Comparison of ENCODE assay signal across 1 cellular context in the genomic region with DNA sequence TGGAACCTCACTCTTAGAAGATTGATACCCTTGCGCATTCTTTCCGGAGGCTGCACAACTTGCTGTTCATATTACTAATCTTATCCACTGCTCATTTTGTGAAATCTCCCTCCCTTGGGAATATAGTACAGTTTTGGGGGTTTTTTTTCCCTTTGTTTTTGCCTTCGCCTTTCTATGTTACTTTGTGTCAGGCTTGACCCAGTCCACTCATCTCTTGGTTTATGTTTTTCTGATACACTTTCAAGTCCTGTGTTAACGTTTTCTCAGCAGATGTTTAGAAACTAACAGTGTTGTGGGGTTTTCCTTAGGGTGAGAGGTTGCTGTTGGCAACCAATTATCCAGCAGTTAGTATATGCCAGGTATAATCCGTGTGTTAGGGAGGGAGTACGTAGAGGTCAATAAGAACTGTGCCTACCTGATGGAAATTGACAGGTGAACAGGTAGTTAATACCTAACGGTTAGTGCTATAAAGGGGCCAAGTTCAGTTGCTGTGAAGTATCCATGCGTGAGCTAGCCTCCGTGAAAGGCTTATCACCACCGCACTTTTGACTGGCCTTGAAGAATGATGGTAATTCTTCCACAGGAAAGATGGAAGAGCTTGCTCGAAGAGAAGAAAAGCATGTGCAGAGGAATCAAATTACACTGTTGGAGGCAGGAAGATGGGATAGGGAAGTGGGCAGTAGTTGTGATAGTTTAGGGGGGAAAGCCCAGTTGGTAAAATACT.
TF ChIP-seq lines count a peak whose summit lies in the region.

No MANE protein-coding gene starts in this region.

TF ChIP-seq in GM23338, 12 proteins besides CTCF, POLR2A, EP300 and RAD21 (continued from another document):
- TF ChIP-seq, protein P1, sequence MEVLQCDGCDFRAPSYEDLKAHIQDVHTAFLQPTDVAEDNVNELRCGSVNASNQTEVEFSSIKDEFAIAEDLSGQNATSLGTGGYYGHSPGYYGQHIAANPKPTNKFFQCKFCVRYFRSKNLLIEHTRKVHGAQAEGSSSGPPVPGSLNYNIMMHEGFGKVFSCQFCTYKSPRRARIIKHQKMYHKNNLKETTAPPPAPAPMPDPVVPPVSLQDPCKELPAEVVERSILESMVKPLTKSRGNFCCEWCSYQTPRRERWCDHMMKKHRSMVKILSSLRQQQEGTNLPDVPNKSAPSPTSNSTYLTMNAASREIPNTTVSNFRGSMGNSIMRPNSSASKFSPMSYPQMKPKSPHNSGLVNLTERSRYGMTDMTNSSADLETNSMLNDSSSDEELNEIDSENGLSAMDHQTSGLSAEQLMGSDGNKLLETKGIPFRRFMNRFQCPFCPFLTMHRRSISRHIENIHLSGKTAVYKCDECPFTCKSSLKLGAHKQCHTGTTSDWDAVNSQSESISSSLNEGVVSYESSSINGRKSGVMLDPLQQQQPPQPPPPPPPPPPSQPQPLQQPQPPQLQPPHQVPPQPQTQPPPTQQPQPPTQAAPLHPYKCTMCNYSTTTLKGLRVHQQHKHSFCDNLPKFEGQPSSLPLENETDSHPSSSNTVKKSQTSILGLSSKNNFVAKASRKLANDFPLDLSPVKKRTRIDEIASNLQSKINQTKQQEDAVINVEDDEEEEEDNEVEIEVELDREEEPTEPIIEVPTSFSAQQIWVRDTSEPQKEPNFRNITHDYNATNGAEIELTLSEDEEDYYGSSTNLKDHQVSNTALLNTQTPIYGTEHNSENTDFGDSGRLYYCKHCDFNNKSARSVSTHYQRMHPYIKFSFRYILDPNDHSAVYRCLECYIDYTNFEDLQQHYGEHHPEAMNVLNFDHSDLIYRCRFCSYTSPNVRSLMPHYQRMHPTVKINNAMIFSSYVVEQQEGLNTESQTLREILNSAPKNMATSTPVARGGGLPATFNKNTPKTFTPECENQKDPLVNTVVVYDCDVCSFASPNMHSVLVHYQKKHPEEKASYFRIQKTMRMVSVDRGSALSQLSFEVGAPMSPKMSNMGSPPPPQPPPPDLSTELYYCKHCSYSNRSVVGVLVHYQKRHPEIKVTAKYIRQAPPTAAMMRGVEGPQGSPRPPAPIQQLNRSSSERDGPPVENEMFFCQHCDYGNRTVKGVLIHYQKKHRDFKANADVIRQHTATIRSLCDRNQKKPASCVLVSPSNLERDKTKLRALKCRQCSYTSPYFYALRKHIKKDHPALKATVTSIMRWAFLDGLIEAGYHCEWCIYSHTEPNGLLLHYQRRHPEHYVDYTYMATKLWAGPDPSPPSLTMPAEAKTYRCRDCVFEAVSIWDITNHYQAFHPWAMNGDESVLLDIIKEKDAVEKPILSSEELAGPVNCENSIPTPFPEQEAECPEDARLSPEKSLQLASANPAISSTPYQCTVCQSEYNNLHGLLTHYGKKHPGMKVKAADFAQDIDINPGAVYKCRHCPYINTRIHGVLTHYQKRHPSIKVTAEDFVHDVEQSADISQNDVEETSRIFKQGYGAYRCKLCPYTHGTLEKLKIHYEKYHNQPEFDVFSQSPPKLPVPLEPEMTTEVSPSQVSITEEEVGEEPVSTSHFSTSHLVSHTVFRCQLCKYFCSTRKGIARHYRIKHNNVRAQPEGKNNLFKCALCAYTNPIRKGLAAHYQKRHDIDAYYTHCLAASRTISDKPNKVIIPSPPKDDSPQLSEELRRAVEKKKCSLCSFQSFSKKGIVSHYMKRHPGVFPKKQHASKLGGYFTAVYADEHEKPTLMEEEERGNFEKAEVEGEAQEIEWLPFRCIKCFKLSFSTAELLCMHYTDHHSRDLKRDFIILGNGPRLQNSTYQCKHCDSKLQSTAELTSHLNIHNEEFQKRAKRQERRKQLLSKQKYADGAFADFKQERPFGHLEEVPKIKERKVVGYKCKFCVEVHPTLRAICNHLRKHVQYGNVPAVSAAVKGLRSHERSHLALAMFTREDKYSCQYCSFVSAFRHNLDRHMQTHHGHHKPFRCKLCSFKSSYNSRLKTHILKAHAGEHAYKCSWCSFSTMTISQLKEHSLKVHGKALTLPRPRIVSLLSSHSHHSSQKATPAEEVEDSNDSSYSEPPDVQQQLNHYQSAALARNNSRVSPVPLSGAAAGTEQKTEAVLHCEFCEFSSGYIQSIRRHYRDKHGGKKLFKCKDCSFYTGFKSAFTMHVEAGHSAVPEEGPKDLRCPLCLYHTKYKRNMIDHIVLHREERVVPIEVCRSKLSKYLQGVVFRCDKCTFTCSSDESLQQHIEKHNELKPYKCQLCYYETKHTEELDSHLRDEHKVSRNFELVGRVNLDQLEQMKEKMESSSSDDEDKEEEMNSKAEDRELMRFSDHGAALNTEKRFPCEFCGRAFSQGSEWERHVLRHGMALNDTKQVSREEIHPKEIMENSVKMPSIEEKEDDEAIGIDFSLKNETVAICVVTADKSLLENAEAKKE (CRISPR knock-in tag; IDR thresholded peaks at IDR 0.05) = no peak
- TF ChIP-seq ZNF114 (CRISPR knock-in tag; IDR thresholded peaks at IDR 0.05) = no peak
- no peak for TF ChIP-seq STAT1 (IDR thresholded peaks at IDR 0.05; ENCODE audit: unreplicated experiment)
- no peak for TF ChIP-seq EZH2 (IDR thresholded peaks at IDR 0.05; ENCODE audit: low read depth, unreplicated experiment)
- TF ChIP-seq NANOG (IDR thresholded peaks at IDR 0.05; ENCODE audit: borderline replicate concordance) = no peak
- TF ChIP-seq, protein P2, sequence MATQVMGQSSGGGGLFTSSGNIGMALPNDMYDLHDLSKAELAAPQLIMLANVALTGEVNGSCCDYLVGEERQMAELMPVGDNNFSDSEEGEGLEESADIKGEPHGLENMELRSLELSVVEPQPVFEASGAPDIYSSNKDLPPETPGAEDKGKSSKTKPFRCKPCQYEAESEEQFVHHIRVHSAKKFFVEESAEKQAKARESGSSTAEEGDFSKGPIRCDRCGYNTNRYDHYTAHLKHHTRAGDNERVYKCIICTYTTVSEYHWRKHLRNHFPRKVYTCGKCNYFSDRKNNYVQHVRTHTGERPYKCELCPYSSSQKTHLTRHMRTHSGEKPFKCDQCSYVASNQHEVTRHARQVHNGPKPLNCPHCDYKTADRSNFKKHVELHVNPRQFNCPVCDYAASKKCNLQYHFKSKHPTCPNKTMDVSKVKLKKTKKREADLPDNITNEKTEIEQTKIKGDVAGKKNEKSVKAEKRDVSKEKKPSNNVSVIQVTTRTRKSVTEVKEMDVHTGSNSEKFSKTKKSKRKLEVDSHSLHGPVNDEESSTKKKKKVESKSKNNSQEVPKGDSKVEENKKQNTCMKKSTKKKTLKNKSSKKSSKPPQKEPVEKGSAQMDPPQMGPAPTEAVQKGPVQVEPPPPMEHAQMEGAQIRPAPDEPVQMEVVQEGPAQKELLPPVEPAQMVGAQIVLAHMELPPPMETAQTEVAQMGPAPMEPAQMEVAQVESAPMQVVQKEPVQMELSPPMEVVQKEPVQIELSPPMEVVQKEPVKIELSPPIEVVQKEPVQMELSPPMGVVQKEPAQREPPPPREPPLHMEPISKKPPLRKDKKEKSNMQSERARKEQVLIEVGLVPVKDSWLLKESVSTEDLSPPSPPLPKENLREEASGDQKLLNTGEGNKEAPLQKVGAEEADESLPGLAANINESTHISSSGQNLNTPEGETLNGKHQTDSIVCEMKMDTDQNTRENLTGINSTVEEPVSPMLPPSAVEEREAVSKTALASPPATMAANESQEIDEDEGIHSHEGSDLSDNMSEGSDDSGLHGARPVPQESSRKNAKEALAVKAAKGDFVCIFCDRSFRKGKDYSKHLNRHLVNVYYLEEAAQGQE (IDR thresholded peaks at IDR 0.05; ENCODE audit: unreplicated experiment) = no peak
- TF ChIP-seq, protein P3, sequence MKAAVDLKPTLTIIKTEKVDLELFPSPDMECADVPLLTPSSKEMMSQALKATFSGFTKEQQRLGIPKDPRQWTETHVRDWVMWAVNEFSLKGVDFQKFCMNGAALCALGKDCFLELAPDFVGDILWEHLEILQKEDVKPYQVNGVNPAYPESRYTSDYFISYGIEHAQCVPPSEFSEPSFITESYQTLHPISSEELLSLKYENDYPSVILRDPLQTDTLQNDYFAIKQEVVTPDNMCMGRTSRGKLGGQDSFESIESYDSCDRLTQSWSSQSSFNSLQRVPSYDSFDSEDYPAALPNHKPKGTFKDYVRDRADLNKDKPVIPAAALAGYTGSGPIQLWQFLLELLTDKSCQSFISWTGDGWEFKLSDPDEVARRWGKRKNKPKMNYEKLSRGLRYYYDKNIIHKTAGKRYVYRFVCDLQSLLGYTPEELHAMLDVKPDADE (IDR thresholded peaks at IDR 0.05) = no peak
- TF ChIP-seq ZNF331 (CRISPR knock-in tag; IDR thresholded peaks at IDR 0.05; ENCODE audit: low read depth) = no peak
